Comparison of ENCODE assay signal across 8 cellular contexts in the genomic region with DNA sequence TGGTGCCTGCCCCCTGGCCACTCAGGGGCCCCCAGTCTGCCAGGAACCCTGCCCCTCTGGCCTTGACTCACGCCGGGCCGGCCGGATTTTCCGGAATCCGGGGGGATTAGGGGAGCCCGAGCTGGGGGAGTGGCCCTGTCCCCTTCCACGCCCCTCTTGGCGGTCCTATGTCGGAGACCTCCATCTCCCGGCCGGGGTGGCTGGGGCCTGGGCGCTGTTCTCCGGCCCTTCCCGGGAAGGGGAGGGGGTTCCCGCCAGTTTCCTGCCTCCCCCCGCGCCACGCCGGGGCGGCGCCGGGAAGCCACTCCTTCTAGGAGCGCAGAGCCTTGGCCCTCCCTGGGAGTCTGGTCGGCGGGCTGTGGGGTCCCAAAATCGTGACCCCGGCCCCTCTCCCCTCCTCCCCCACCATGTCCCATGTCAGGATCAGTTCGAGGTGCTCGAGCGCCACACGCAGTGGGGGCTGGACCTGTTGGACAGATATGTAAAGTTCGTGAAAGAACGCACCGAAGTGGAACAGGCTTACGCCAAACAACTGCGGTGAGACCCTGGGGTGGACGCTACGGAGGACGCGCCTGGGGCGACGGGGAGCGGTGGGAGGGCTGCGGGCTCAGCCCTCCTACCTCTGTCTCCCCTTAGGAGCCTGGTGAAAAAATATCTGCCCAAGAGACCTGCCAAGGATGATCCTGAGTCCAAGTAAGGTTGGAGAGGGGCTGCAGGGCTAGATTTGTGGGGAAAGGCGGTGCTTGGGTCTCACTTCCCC. TPM values are rescaled to one million over a fixed set of nuclear protein-coding genes. Genes with fewer than 3 reads are reported as not detected.
A peak's percentile ranks its signal among the peaks of the same experiment; 100 is the strongest.
DNase-seq lines count a peak whose midpoint lies in the region; ATAC-seq, FAIRE-seq and TF ChIP-seq lines count a peak whose summit lies in the region.

No MANE protein-coding gene starts in this region.

- DNase-seq in MV-4-11 (lab: John Stamatoyannopoulos, UW) (peak; percentile 49), astrocyte of the cerebellum (ENCODE audit: low read depth) (no peak), small intestine (peak; percentile 30), NCI-H1436 treated with DMSO at 0.1 percent for 48 hours (lab: John Stamatoyannopoulos, UW) (no peak), left lobe of liver (ENCODE audit: low spot score) (no peak), urothelium cell line (ENCODE audit: low spot score) (no peak)

- 2 to 4% (median 3%) methylated on average over 43 to 46 of the region's 46 CpGs for WGBS in small intestine, 3 donors

- no peaks in the 10 kb centered on the region for H3K9me3 ChIP-seq in ES-I3 (ENCODE audit: control insufficient read depth, insufficient read depth, low read length)
- H3K9me3 ChIP-seq in iPS-20b (ENCODE audit: insufficient read depth, low read depth, low read length): no peaks in the 10 kb centered on the region
- H3K9me3 ChIP-seq in small intestine (ENCODE audit: control insufficient read depth, low read depth): no peaks in the 10 kb centered on the region

- FAIRE-seq in small intestine (lab: Jason Lieb, UNC): no peak
- FAIRE-seq in urothelium cell line (lab: Jason Lieb, UNC): no peak

- peaks cover 37% of the 10 kb centered on the region for H3K4me1 ChIP-seq in ES-I3 (ENCODE audit: insufficient read depth, low read length)
- H3K4me1 ChIP-seq in iPS-20b (ENCODE audit: insufficient read depth, low read length): peaks cover 20% of the 10 kb centered on the region
- H3K4me1 ChIP-seq in small intestine (ENCODE audit: control insufficient read depth in 2 of 2, insufficient read depth in 1 of 2, low read depth in 1 of 2, low read length in 1 of 2): peaks cover 0 to 4% of the 10 kb centered on the region in 2 donors

- no peak for ATAC-seq in left lobe of liver

- H3K27ac ChIP-seq in iPS-20b (ENCODE audit: low read length) (peak overlapping the region; percentile 61), small intestine (ENCODE audit: low read depth in 1 of 2, low read length in 1 of 2) (peak overlapping the region; percentile 42 to 82)

- no peak for TF ChIP-seq CTCF in astrocyte of the cerebellum (IDR thresholded peaks at IDR 0.05; ENCODE audit: low read depth, low read length, missing control alignments)

- no peaks in the 10 kb centered on the region for H3K27me3 ChIP-seq in iPS-20b (ENCODE audit: insufficient read depth, low read length)
- no peaks in the 10 kb centered on the region for H3K27me3 ChIP-seq in small intestine (ENCODE audit: control insufficient read depth in 2 of 2, insufficient read depth in 2 of 2, low read length in 2 of 2)

- in situ Hi-C loops in astrocyte of the cerebellum (cut with HindIII; ENCODE audit: low sequenced_read_pairs): no loop called here

- H3K36me3 ChIP-seq in ES-I3 (ENCODE audit: insufficient read depth, low read length) (peaks cover 13% of the 10 kb centered on the region), iPS-20b (ENCODE audit: insufficient read depth, low read depth, low read length) (peaks cover 39% of the 10 kb centered on the region), small intestine (ENCODE audit: control insufficient read depth in 2 of 2, insufficient read depth in 2 of 2, low read length in 2 of 2) (peaks cover 0 to 4% of the 10 kb centered on the region in 2 donors)

- H3K9ac ChIP-seq in ES-I3 (ENCODE audit: low read depth, low read length) (peak overlapping the region; percentile 88), iPS-20b (ENCODE audit: low read depth, low read length) (peak overlapping the region; percentile 81; the same call in 1 of the 2 replicates)

- H3K4me3 ChIP-seq in astrocyte of the cerebellum (ENCODE audit: low read depth, low read length): peak overlapping the region; percentile 88
- peak overlapping the region; percentile 88 for H3K4me3 ChIP-seq in iPS-20b (ENCODE audit: low read length)
- H3K4me3 ChIP-seq in small intestine (ENCODE audit: low read depth in 1 of 2, low read length in 2 of 2): peak overlapping the region; percentile 65 to 78

RNA-seq across cellular contexts. Expression of a gene that starts 1.3 kb away (rescaled TPM):
- polyA plus RNA-seq in small intestine: 100 to 1,000 TPM in 1 of 3 donors, 10 to 100 TPM in 2; 42.1 to 141 (median 68.6) TPM
- 9.0 TPM for total RNA-seq in left lobe of liver

RNA-seq across cellular contexts. Expression of a gene that starts 3.4 kb away (rescaled TPM):
- polyA plus RNA-seq in small intestine: 100 to 1,000 TPM in 2 of 3 donors, 10 to 100 TPM in 1; 75.4 to 128 (median 103) TPM
- total RNA-seq in left lobe of liver: 28.8 TPM

RNA-seq across cellular contexts. Expression of a gene that starts 20.3 kb away (rescaled TPM):
- 100 to 1,000 TPM in 1 of 3 donors, 10 to 100 TPM in 1, 1 to 10 TPM in 1; 9.5 to 552 (median 16.1) TPM for polyA plus RNA-seq in small intestine
- 11,297 TPM for total RNA-seq in left lobe of liver

RNA-seq across cellular contexts. Expression of a gene that starts 26.5 kb away (rescaled TPM):
- 10 to 100 TPM; 23.9 to 71.6 (median 55.0) TPM for polyA plus RNA-seq in small intestine
- 1.1 TPM for total RNA-seq in left lobe of liver

RNA-seq across cellular contexts. Expression of a gene that starts 31.7 kb away (rescaled TPM):
- polyA plus RNA-seq in small intestine: 1 to 10 TPM; 2.5 to 3.5 (median 3.2) TPM
- total RNA-seq in left lobe of liver: 3.1 TPM

Comparison
In these comparisons a context has a peak if more than half of its experiments do, and no peak if none do; other contexts are left out.
1. DNase-seq: peak in MV-4-11 (single experiment) and small intestine (single experiment); none in astrocyte of the cerebellum (single experiment), NCI-H1436 treated with DMSO at 0.1 percent for 48 hours (single experiment), left lobe of liver (single experiment) and urothelium cell line (single experiment).
2. Peak in every context shown above with its lines, with median percentiles within 50 percentile points of each other: H3K4me3 ChIP-seq.